Comparison of ENCODE assay signal across 8 cellular contexts in the genomic region with DNA sequence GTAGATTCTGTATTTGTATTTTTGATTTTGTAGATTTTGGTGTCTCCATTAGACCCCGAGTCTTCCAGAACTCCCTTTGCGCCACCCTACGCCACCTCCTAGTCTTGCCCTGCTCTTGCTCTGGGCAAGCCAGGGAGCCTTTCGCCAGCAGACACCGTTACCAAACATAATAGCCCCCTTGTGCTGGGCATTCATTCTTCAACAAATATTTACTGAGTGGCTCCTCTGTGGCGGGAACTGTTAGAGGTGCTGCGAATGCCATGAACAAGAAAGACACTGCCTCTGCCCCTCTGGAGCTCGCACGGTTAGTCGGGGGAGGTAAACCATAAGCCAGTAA. TPM values are rescaled to one million over a fixed set of nuclear protein-coding genes. Genes with fewer than 3 reads are reported as not detected.
A peak's percentile ranks its signal among the peaks of the same experiment; 100 is the strongest.
DNase-seq lines count a peak whose midpoint lies in the region; ATAC-seq, FAIRE-seq and TF ChIP-seq lines count a peak whose summit lies in the region.

No MANE protein-coding gene starts in this region.

- peak overlapping the region; percentile 91 for H3K4me3 Mint-ChIP-seq in activated naive CD8-positive, alpha-beta T cell

- H4K20me1 ChIP-seq in BLaER1 treated with 17β-estradiol and CSF1 and Interleukin-3, amounts not matched to agents 10 nM and 100 nM = peaks cover 0 to 31% (median 25%) of the 10 kb centered on the region in 11 experiments; a peak in 14 of 22 replicates

- H3K27ac Mint-ChIP-seq in activated naive CD8-positive, alpha-beta T cell = peak overlapping the region; percentile 84

- peaks cover 4% of the 10 kb centered on the region for H3K27me3 Mint-ChIP-seq in activated naive CD8-positive, alpha-beta T cell

- H3K4me1 ChIP-seq in BLaER1 treated with 17β-estradiol and CSF1 and Interleukin-3, amounts not matched to agents 10 nM and 100 nM = peaks cover 33 to 70% (median 51%) of the 10 kb centered on the region in 10 experiments
- H3K4me1 ChIP-seq in HUES48 (ENCODE audit: control insufficient read depth, insufficient read depth, low read length) (peaks cover 37% of the 10 kb centered on the region), kidney (ENCODE audit: control insufficient read depth in 1 of 2, insufficient read depth in 1 of 2, low read depth in 1 of 2, low read length in 2 of 2) (peaks cover 0 to 8% of the 10 kb centered on the region in 2 donors)

- peak overlapping the region; percentile 78 to 93 (median 88) for H3K4me3 ChIP-seq in BLaER1 treated with 17β-estradiol and CSF1 and Interleukin-3, amounts not matched to agents 10 nM and 100 nM
- H3K4me3 ChIP-seq in HUES48 (ENCODE audit: low read depth, low read length) = peak overlapping the region; percentile 81
- H3K4me3 ChIP-seq in kidney (ENCODE audit: low read length in 2 of 2) = peak overlapping the region; percentile 59 to 78

- H3K9ac ChIP-seq in BLaER1 treated with 17β-estradiol and CSF1 and Interleukin-3, amounts not matched to agents 10 nM and 100 nM = peak overlapping the region; percentile 76 to 97 (median 90)
- H3K9ac ChIP-seq in HUES48 (ENCODE audit: low read depth, low read length) (peak overlapping the region; percentile 84), kidney (ENCODE audit: low read length in 2 of 2) (peak overlapping the region in 1 of 2 donors; percentile 76)

- peaks cover 0 to 25% (median 19%) of the 10 kb centered on the region in 11 experiments; a peak in 12 of 22 replicates for H3K36me3 ChIP-seq in BLaER1 treated with 17β-estradiol and CSF1 and Interleukin-3, amounts not matched to agents 10 nM and 100 nM
- H3K36me3 ChIP-seq in HUES48 (ENCODE audit: control insufficient read depth, insufficient read depth, low read length) (peaks cover 18% of the 10 kb centered on the region), kidney (ENCODE audit: control insufficient read depth in 1 of 2, insufficient read depth in 2 of 2, low read length in 2 of 2) (peaks cover 0 to 4% of the 10 kb centered on the region in 2 donors)

- intact Hi-C loops in kidney (cut with DNase I) = no loop called here

- H3K27ac ChIP-seq in BLaER1 treated with 17β-estradiol and CSF1 and Interleukin-3, amounts not matched to agents 10 nM and 100 nM = peak overlapping the region; percentile 50 to 98 (median 85); a peak in 21 of 22 replicates
- H3K27ac ChIP-seq in HUES48 (ENCODE audit: low read depth, low read length) (peak overlapping the region; percentile 66), kidney (ENCODE audit: low read depth in 2 of 2, low read length in 2 of 2) (peak overlapping the region in 1 of 2 donors; percentile 77)

- H3K36me3 Mint-ChIP-seq in activated naive CD8-positive, alpha-beta T cell = peaks cover 2% of the 10 kb centered on the region

- no peak for DNase-seq in kidney
- peak; percentile 59 for DNase-seq in superior temporal gyrus (ENCODE audit: extremely low spot score)
- no peak for DNase-seq in HPDE6-E6E7 (ENCODE audit: extremely low spot score)
- DNase-seq in RPMI8226 = no peak

- peak overlapping the region; percentile 78 to 99 (median 91) for H3K4me2 ChIP-seq in BLaER1 treated with 17β-estradiol and CSF1 and Interleukin-3, amounts not matched to agents 10 nM and 100 nM

- ATAC-seq in HG02571 (IDR thresholded peaks at IDR 0.05; ENCODE audit: unreplicated experiment) = no peak

- H3K9me3 ChIP-seq in BLaER1 treated with 17β-estradiol and CSF1 and Interleukin-3, amounts not matched to agents 10 nM and 100 nM (replicated peaks in 1 of 11) = no peaks in the 10 kb centered on the region
- H3K9me3 ChIP-seq in HUES48 (ENCODE audit: control insufficient read depth, insufficient read depth, low read length) (no peaks in the 10 kb centered on the region), kidney (ENCODE audit: control insufficient read depth in 1 of 2, low read length in 2 of 2) (no peaks in the 10 kb centered on the region)

- H3K9me3 Mint-ChIP-seq in activated naive CD8-positive, alpha-beta T cell (ENCODE audit: low read depth) = no peaks in the 10 kb centered on the region

- TF ChIP-seq CTCF in kidney (IDR thresholded peaks at IDR 0.05; ENCODE audit: borderline replicate concordance, extremely low read depth, insufficient read depth) = no peak

- H3K27me3 ChIP-seq in BLaER1 treated with 17β-estradiol and CSF1 and Interleukin-3, amounts not matched to agents 10 nM and 100 nM = no peaks in the 10 kb centered on the region
- peaks cover 7% of the 10 kb centered on the region; the same call in 1 of the 2 replicates for H3K27me3 ChIP-seq in HUES48 (ENCODE audit: control insufficient read depth, insufficient read depth, low read length)

- peaks cover 10% of the 10 kb centered on the region for H3K4me1 Mint-ChIP-seq in activated naive CD8-positive, alpha-beta T cell (ENCODE audit: low read depth)

- no peak for FAIRE-seq in kidney (lab: Jason Lieb, UNC)

RNA-seq across cellular contexts. Expression of a gene that starts 0.8 kb away (rescaled TPM):
- total RNA-seq in kidney = 6.5 TPM
- 37.1 TPM for polyA plus RNA-seq in kidney (ENCODE audit: insufficient read depth, low read depth, low replicate concordance)

RNA-seq across cellular contexts. Expression of a gene that starts 52.3 kb away (rescaled TPM):
- 7.2 TPM for total RNA-seq in kidney
- polyA plus RNA-seq in kidney (ENCODE audit: insufficient read depth, low read depth, low replicate concordance) = 11.2 TPM
